In the genomic region with DNA sequence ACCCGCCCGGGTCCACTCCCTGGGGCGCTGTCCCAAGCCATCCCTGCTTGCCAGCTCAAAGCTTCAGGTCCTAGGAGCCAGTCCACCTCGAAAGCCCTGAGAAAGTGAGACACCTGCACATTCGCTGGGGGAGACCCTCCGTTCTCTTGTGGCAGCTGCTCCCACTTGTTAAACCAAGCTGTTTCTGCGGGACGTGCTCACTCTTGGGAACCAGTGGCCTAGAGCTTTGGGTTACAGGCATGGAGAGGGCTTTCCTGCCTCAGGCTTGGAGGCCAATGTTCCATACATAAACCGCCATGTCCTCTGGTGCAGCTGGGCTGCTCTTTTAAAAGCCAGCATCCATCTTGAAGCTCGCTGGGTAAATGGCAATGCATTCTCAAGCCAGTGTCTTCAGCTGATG, we compare ENCODE assay signal across 17 cellular contexts.
"Had no signal": no experiment of that assay in that cellular context is flagged by ENCODE, and none has a peak within 500 bp of the region (broad histone marks: within the 10 kb centered on the region; RNA-seq: fewer than 3 reads in every experiment).

No MANE protein-coding gene starts in this region.

- H3K4me1 ChIP-seq: colonic mucosa had no signal

- ATAC-seq: left ventricle myocardium superior; naive thymus-derived CD8-positive, alpha-beta T cell had no signal

- H3K4me3 Mint-ChIP-seq: naive thymus-derived CD8-positive, alpha-beta T cell had no signal

- H3K27ac Mint-ChIP-seq: naive thymus-derived CD8-positive, alpha-beta T cell had no signal

- H3K36me3 Mint-ChIP-seq: naive thymus-derived CD8-positive, alpha-beta T cell had no signal

- H3K27me3 Mint-ChIP-seq: naive thymus-derived CD8-positive, alpha-beta T cell had no signal

- H3K4me3 ChIP-seq: colonic mucosa, dorsolateral prefrontal cortex, lung, ovary, right atrium auricular region, stomach, thoracic aorta had no signal

- H3K27me3 ChIP-seq: colonic mucosa, dorsolateral prefrontal cortex, ovary, right atrium auricular region, stomach had no signal

- H3K36me3 ChIP-seq: colonic mucosa, ovary, right atrium auricular region, thoracic aorta had no signal

- H3K9me3 Mint-ChIP-seq: naive thymus-derived CD8-positive, alpha-beta T cell had no signal

- H3K9me3 ChIP-seq: colonic mucosa, ovary, right atrium auricular region, stomach, thoracic aorta had no signal

- H3K27ac ChIP-seq: colonic mucosa, dorsolateral prefrontal cortex, ovary, stomach had no signal

- DNase-seq: dorsolateral prefrontal cortex; effector CD8-positive, alpha-beta T cell; foreskin melanocyte; head of caudate nucleus; hippocampal formation; left colon; left ventricle myocardium superior; naive thymus-derived CD8-positive, alpha-beta T cell; ovary; stimulated activated CD4-positive, alpha-beta T cell treated with anti-CD3 and anti-CD28 coated beads, Interleukin-12 subunit alpha, Interleukin-12 subunit beta, amount 100 ng/mL, for 4 hours; stimulated activated naive CD4-positive, alpha-beta T cell; trophoblast cell had no signal
